In genomic region chr1:206537141-206537540, GRCh38 we compare ENCODE assay signal across 1 cellular context.
TF ChIP-seq lines count a peak whose summit lies in the region.

No MANE protein-coding gene starts in this region.

TF ChIP-seq in GM23338, 12 proteins besides CTCF, POLR2A, EP300 and RAD21 (continued from another document):
- no peak for TF ChIP-seq REST (IDR thresholded peaks at IDR 0.05; ENCODE audit: unreplicated experiment)
